In genomic region chr7:2934211-2934731, GRCh38 we compare ENCODE assay signal across 9 cellular contexts.
A peak's percentile ranks its signal among the peaks of the same experiment; 100 is the strongest.
DNase-seq lines count a peak whose midpoint lies in the region; ATAC-seq and TF ChIP-seq lines count a peak whose summit lies in the region.
"Had no signal": no experiment of that assay in that cellular context is flagged by ENCODE, and none has a peak within 500 bp of the region (broad histone marks: within the 10 kb centered on the region; RNA-seq: fewer than 3 reads in every experiment).

No MANE protein-coding gene starts in this region.

- CTCF ChIA-PET in RWPE1 (lab: Yijun Ruan, JAX) = interaction anchor here (0.7 kb wide), 1 partner anchor 49 kb away, joined by 4 read pairs; no protein-coding TSS in a partner anchor

- DNase-seq in GM04504 (ENCODE audit: low read depth) = peak; percentile 0
- DNase-seq in RWPE1 (ENCODE audit: low spot score) = peak; percentile 89
- peak; percentile 56 for DNase-seq in stimulated activated CD4-positive, alpha-beta T cell treated with anti-CD3 and anti-CD28 coated beads, Interleukin-15, amount 100 ng/mL, for 24 hours
- no peak for DNase-seq in SHP77 treated with DMSO at 0.1 percent for 48 hours (lab: John Stamatoyannopoulos, UW)
- DNase-seq in BE2C = no peak
- DNase-seq in NCI-H1105 treated with DMSO at 0.1 percent for 48 hours (lab: John Stamatoyannopoulos, UW) = no peak
- DNase-seq: adrenal gland had no signal

- peaks cover 4% of the 10 kb centered on the region; the same call in 1 of the 2 replicates for H3K4me1 ChIP-seq in BE2C
- H3K4me1 ChIP-seq: adrenal gland had no signal

- TF ChIP-seq CTCF in RWPE1 (conservative IDR thresholded peaks at IDR 0.05; ENCODE audit: low read depth) = no peak
- TF ChIP-seq CTCF in BE2C (IDR thresholded peaks at IDR 0.05; ENCODE audit: low read depth, low read length) = no peak

- peaks cover 65% of the 10 kb centered on the region for H3K27me3 ChIP-seq in BE2C

- H3K9me3 ChIP-seq in BE2C = no peaks in the 10 kb centered on the region
- H3K9me3 ChIP-seq: adrenal gland had no signal

- peak; percentile 41 for ATAC-seq in esophagus mucosa
- no peak for ATAC-seq in GM21528 (IDR thresholded peaks at IDR 0.05; ENCODE audit: low FRiP score, unreplicated experiment)

- peak overlapping the region; percentile 81 for H3K27ac ChIP-seq in RWPE1
- H3K27ac ChIP-seq: adrenal gland had no signal

- no peaks in the 10 kb centered on the region for H3K36me3 ChIP-seq in BE2C
- H3K36me3 ChIP-seq: adrenal gland had no signal

- no peak overlapping the region for H3K4me3 ChIP-seq in BE2C (ENCODE audit: low read depth, low read length)
- H3K4me3 ChIP-seq: adrenal gland had no signal

- POLR2A ChIA-PET in RWPE1 (lab: Yijun Ruan, JAX; ENCODE audit: low non-redundant PET) = no interaction called here

Comparison
In these comparisons a context has a peak if more than half of its experiments do, and no peak if none do; other contexts are left out.
1. DNase-seq: peak in GM04504 (single experiment), RWPE1 (single experiment) and stimulated activated CD4-positive, alpha-beta T cell treated with anti-CD3 and anti-CD28 coated beads, Interleukin-15, amount 100 ng/mL, for 24 hours (single experiment); none in SHP77 treated with DMSO at 0.1 percent for 48 hours (single experiment), BE2C (single experiment) and NCI-H1105 treated with DMSO at 0.1 percent for 48 hours (single experiment).